In the genomic region with DNA sequence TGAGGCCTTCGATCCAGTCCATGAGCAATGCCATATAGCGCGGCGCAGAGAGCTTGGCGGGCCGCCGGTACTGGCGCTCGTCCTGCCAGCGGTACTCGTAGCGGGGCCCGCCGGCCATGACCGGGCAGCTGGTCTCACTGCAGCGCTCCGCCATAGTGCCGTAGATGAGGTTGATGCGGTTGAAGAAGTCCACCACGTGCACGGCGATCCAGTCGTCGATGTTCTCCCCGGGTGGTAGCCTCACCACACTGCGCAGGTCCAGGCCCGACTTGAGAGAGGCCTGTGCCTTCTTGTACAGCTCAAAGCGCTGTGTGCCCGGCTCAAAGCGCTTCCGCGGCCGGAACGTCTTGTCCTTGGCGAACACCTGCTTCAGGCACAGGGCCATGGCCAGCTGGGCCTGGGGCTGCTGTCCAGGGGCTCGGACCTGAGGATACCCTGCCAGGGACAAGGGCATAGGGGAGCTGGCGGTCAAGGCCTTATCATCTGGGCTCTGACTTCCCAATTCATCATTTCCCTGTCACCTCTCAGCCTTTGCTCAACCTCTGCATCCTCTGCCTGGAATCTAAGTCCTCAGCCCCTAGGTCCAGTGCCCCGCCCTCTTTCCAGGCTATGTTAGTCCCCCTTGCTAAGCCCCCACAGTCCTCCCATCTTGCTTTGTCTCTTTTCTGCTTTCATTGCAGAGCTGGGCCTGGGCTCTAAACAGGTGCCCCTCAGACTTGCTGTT, we compare ENCODE assay signal across 8 cellular contexts. TPM values are rescaled to one million over a fixed set of nuclear protein-coding genes. Genes with fewer than 3 reads are reported as not detected.
DNase-seq lines count a peak whose midpoint lies in the region; ATAC-seq and TF ChIP-seq lines count a peak whose summit lies in the region.

No MANE protein-coding gene starts in this region.

- no peak for DNase-seq in breast epithelium (ENCODE audit: low spot score in 2 of 2)
- DNase-seq in MCF 10A (ENCODE audit: unreplicated experiment), result no peak
- DNase-seq in NCI-H146 treated with DMSO at 0.1 percent for 48 hours (lab: John Stamatoyannopoulos, UW; ENCODE audit: unreplicated experiment), result no peak
- DNase-seq in activated CD4-positive, CD25-positive, alpha-beta regulatory T cell treated with anti-CD3 and anti-CD28 coated beads, Interleukin-2, amount 50 U/mL, for 72 hours, result no peak
- DNase-seq in activated T-cell treated with anti-CD3 and anti-CD28 coated beads, Interleukin-2, amount 50 U/mL, for 48 hours, result no peak

- WGBS in gastroesophageal sphincter (ENCODE audit: low coverage in 1 of 2), 2 donors, result 60 to 71% methylated on average over 2 to 3 of the region's 38 CpGs

- H3K9me3 Mint-ChIP-seq in MCF 10A (ENCODE audit: unreplicated experiment), result no peaks in the 10 kb centered on the region

- H3K36me3 ChIP-seq in breast epithelium (no peaks in the 10 kb centered on the region), gastroesophageal sphincter (peaks cover 0 to 49% of the 10 kb centered on the region in 2 donors), neutrophil (peaks cover 27% of the 10 kb centered on the region)

- intact Hi-C loops in breast epithelium (cut with DNase I; ENCODE audit: low total_unique reads), result no loop called here
- intact Hi-C loops in MCF 10A (cut with micrococcal nuclease), result loop anchor here (1.0 kb wide), 1 partner anchor 27 kb away; no protein-coding TSS in a partner anchor

- H3K4me1 ChIP-seq in breast epithelium, result peaks cover 0 to 20% of the 10 kb centered on the region in 2 donors
- H3K4me1 ChIP-seq in gastroesophageal sphincter, result peaks cover 2 to 73% (median 46%) of the 10 kb centered on the region in 3 donors
- H3K4me1 ChIP-seq in neutrophil (ENCODE audit: control insufficient read depth in 1 of 2, insufficient read depth in 1 of 2, low read depth in 1 of 2, low read length in 1 of 2), result peaks cover 35 to 38% of the 10 kb centered on the region in 2 experiments

- TF ChIP-seq CTCF in breast epithelium (IDR thresholded peaks at IDR 0.05), result no peak
- no peak for TF ChIP-seq CTCF in MCF 10A (IDR thresholded peaks at IDR 0.05; ENCODE audit: unreplicated experiment)
- no peak for TF ChIP-seq CTCF in gastroesophageal sphincter (IDR thresholded peaks at IDR 0.05)
- no peak for TF ChIP-seq CTCF in neutrophil (IDR thresholded peaks at IDR 0.05)

- no peaks in the 10 kb centered on the region for H3K27me3 ChIP-seq in breast epithelium
- no peaks in the 10 kb centered on the region for H3K27me3 ChIP-seq in gastroesophageal sphincter
- no peaks in the 10 kb centered on the region for H3K27me3 ChIP-seq in neutrophil

- H3K27ac ChIP-seq in breast epithelium (peak overlapping the region; percentile 42 to 51), gastroesophageal sphincter (peak overlapping the region in 3 of 4 donors; percentile 96 to 99 (median 98)), neutrophil (peak overlapping the region; percentile 50)

- H3K9me3 ChIP-seq in breast epithelium, result no peaks in the 10 kb centered on the region
- H3K9me3 ChIP-seq in gastroesophageal sphincter, result no peaks in the 10 kb centered on the region
- no peaks in the 10 kb centered on the region for H3K9me3 ChIP-seq in neutrophil

- peaks cover 34% of the 10 kb centered on the region for H3K4me1 Mint-ChIP-seq in MCF 10A (ENCODE audit: insufficient read depth, unreplicated experiment)

- H3K27ac Mint-ChIP-seq in MCF 10A (ENCODE audit: low read depth, unreplicated experiment), result no peak overlapping the region

- POLR2A ChIA-PET in MCF 10A (lab: Yijun Ruan, JAX), result interaction anchor here (1.0 to 4.1 kb wide), 3 partner anchors 10 to 14 kb away, joined by 3 to 34 read pairs (median 4); partner anchors contain the start of gene MKNK1

- no peak for ATAC-seq in gastroesophageal sphincter
- no peak for ATAC-seq in HG03108 (IDR thresholded peaks at IDR 0.05; ENCODE audit: unreplicated experiment)

- CTCF ChIA-PET in MCF 10A (lab: Yijun Ruan, JAX), result interaction anchor here (1.1 to 1.3 kb wide), 2 partner anchors 18 to 66 kb away, joined by 4 read pairs; no protein-coding TSS in a partner anchor

- no peak overlapping the region for H3K4me3 Mint-ChIP-seq in MCF 10A (ENCODE audit: unreplicated experiment)

- no TSS peak for BruUV-seq in MCF 10A (replicated peaks; lab: Mats Ljungman, UMichigan)

- peak overlapping the region; percentile 3 to 52 (median 22) for H3K4me3 ChIP-seq in breast epithelium
- peak overlapping the region in 1 of 2 donors; percentile 46 for H3K4me3 ChIP-seq in gastroesophageal sphincter
- H3K4me3 ChIP-seq in neutrophil (ENCODE audit: low read depth in 1 of 2, low read length in 1 of 2), result peak overlapping the region in 1 of 2 experiments; percentile 23

- no peak for TF ChIP-seq EP300 in gastroesophageal sphincter (IDR thresholded peaks at IDR 0.05)

- H3K36me3 Mint-ChIP-seq in MCF 10A (ENCODE audit: insufficient read depth, unreplicated experiment), result peaks cover 7% of the 10 kb centered on the region

- TF ChIP-seq POLR2A in breast epithelium (IDR thresholded peaks at IDR 0.05), result no peak
- no peak for TF ChIP-seq POLR2A in gastroesophageal sphincter (IDR thresholded peaks at IDR 0.05)

- H3K27me3 Mint-ChIP-seq in MCF 10A (ENCODE audit: insufficient read depth, unreplicated experiment), result no peaks in the 10 kb centered on the region

RNA-seq across cellular contexts. Expression of gene MOB3C, which starts 3.5 kb away (rescaled TPM):
- total RNA-seq in breast epithelium, result 10 to 100 TPM; 10.5 to 14.5 (median 14.1) TPM
- total RNA-seq in MCF 10A (2022), result 5.8 and 5.9 TPM in 2 replicates
- total RNA-seq in gastroesophageal sphincter, result 10 to 100 TPM; 20.7 to 28.3 (median 23.2) TPM

RNA-seq across cellular contexts. Expression of gene MKNK1, which starts 9.0 kb away (rescaled TPM):
- total RNA-seq in breast epithelium (10 to 100 TPM; 34.7 to 51.5 (median 47.2) TPM), MCF 10A (2022) (25.6 and 33.7 TPM in 2 replicates), gastroesophageal sphincter (10 to 100 TPM; 23.0 to 42.1 (median 34.5) TPM)

RNA-seq across cellular contexts. Expression of gene ATPAF1, which starts 55.1 kb away (rescaled TPM):
- total RNA-seq in breast epithelium (10 to 100 TPM; 42.3 to 68.8 (median 44.8) TPM), MCF 10A (2022) (43.2 and 44.1 TPM in 2 replicates), gastroesophageal sphincter (100 to 1,000 TPM in 1 of 4 donors, 10 to 100 TPM in 3; 61.7 to 101 (median 81.8) TPM)

RNA-seq across cellular contexts. Expression of gene TEX38, which starts 58.6 kb away (rescaled TPM):
- not detected for total RNA-seq in breast epithelium
- total RNA-seq in MCF 10A (2022), result not detected in 2 replicates
- total RNA-seq in gastroesophageal sphincter, result 1 to 10 TPM in 1 of 4 donors, not detected in 3; 1.7 TPM

Comparison
In these comparisons a context has a peak if more than half of its experiments do, and no peak if none do; other contexts are left out.
1. H3K27ac ChIP-seq: peak in every context shown above with its lines; median percentile 98 in gastroesophageal sphincter; 50 in neutrophil; 46 in breast epithelium.